ENCODE assay signal across 27 cellular contexts in the genomic region with DNA sequence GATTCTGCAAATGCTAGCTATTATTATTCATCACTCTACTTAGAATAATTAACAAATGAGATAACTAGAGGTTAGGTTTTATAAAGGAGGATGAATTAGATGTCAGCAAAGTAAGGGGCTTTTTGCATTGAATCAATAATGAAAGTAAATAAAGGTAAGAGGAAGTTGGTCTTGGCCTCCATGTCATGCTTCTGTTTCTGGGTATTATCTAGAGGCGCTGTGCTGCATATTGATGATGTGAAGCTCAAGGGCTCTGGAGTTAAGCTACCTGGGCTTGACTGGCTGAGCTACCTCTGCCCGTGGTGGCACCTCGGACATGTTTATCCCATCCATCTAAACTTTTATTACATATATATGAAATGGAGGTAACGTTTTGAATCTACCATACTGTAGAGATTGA.
DNase-seq lines count a peak whose midpoint lies in the region; ATAC-seq, FAIRE-seq and TF ChIP-seq lines count a peak whose summit lies in the region.
"Had no signal": no experiment of that assay in that cellular context is flagged by ENCODE, and none has a peak within 500 bp of the region (broad histone marks: within the 10 kb centered on the region; RNA-seq: fewer than 3 reads in every experiment).

No MANE protein-coding gene starts in this region.

- TF ChIP-seq CTCF in GM12878 (IDR thresholded peaks at IDR 0.05 in 2 of 3, conservative IDR thresholded peaks at IDR 0.05 in 1 of 3; ENCODE audit: control insufficient read depth in 2 of 3, extremely low read depth in 1 of 3, insufficient read depth in 1 of 3, low read depth in 3 of 3, low read length in 3 of 3): no peak

- no peak overlapping the region for H3K27ac ChIP-seq in GM12878 (ENCODE audit: control insufficient read depth, insufficient read depth)
- H3K27ac ChIP-seq: 22Rv1, C4-2B, KMS-11, SJSA1 had no signal

- WGBS in GM12878 (ENCODE audit: insufficient coverage, insufficient replicate concordance, low lambda C conversion rate, missing lambda C conversion rate): 13% methylated on average over 4 of the region's 4 CpGs

- ATAC-seq in GM18867 (IDR thresholded peaks at IDR 0.05; ENCODE audit: unreplicated experiment) (peak; percentile 66), HG03342 (IDR thresholded peaks at IDR 0.05; ENCODE audit: unreplicated experiment) (peak; percentile 58), GM12878 (peak; percentile 76), HG03457 (IDR thresholded peaks at IDR 0.05; ENCODE audit: unreplicated experiment) (no peak)
- ATAC-seq: Right ventricle myocardium inferior had no signal

- peak; percentile 68 for FAIRE-seq in GM12878 (lab: Jason Lieb, UNC)
- FAIRE-seq: D721Med, GM12892, H54, HTR-8/SVneo, RCC 7860 had no signal

- no peak for TF ChIP-seq RAD21 in GM12878 (IDR thresholded peaks at IDR 0.05; ENCODE audit: insufficient read depth, low read depth, low read length)

- H3K27me3 ChIP-seq in GM12878 (replicated peaks in 1 of 2; ENCODE audit: control insufficient read depth in 2 of 2, insufficient read depth in 2 of 2, low read length in 1 of 2): no peaks in the 10 kb centered on the region
- no peaks in the 10 kb centered on the region for H3K27me3 ChIP-seq in MG63
- H3K27me3 ChIP-seq in HAP-1 (ENCODE audit: low read depth): no peaks in the 10 kb centered on the region
- H3K27me3 ChIP-seq: SJSA1 had no signal

- no peak overlapping the region for H3K4me2 ChIP-seq in GM12878 (ENCODE audit: control insufficient read depth, insufficient read depth)
- H3K4me2 ChIP-seq: KMS-11 had no signal

- no peaks in the 10 kb centered on the region for H3K79me2 ChIP-seq in GM12878 (ENCODE audit: control insufficient read depth, insufficient read depth, low read length)

- H3K9me3 ChIP-seq in GM12878 (replicated peaks; ENCODE audit: control insufficient read depth, insufficient read depth, low read length) (no peaks in the 10 kb centered on the region), MG63 (peaks cover 2% of the 10 kb centered on the region; the same call in 1 of the 2 replicates), HAP-1 (no peaks in the 10 kb centered on the region)
- H3K9me3 ChIP-seq: SJSA1 had no signal

- H3K9ac ChIP-seq in GM12878 (ENCODE audit: control insufficient read depth, insufficient read depth, low read length): no peak overlapping the region
- H3K9ac ChIP-seq: KMS-11 had no signal

- CTCF ChIA-PET in GM12878 (lab: Yijun Ruan, JAX): interaction anchor here (1.2 to 1.4 kb wide), 2 partner anchors 24 to 26 kb away, joined by 3 to 4 read pairs; no protein-coding TSS in a partner anchor

- in situ Hi-C loops in GM12878 (cut with MboI): no loop called here
- in situ Hi-C loops in HAP-1 (cut with MboI; ENCODE audit: low sequenced_read_pairs): no loop called here

- SMC1A ChIA-PET in GM12878 (lab: Charles Lee; ENCODE audit: uncharacterized antibody, unreplicated experiment): interaction anchor here (1.3 kb wide), 1 partner anchor 10 kb away, joined by 3 read pairs; no protein-coding TSS in a partner anchor

- no peaks in the 10 kb centered on the region for H3K4me1 ChIP-seq in GM12878 (ENCODE audit: control insufficient read depth, insufficient read depth, low read length)
- H3K4me1 ChIP-seq in HAP-1: peaks cover 3% of the 10 kb centered on the region

- H3K4me3 ChIP-seq in GM12878: no peak overlapping the region
- no peak overlapping the region for H3K4me3 ChIP-seq in MG63
- no peak overlapping the region for H3K4me3 ChIP-seq in HAP-1
- H3K4me3 ChIP-seq: SJSA1 had no signal

- H2AFZ ChIP-seq in GM12878 (ENCODE audit: control insufficient read depth, low read depth, low read length): no peak overlapping the region

- intact Hi-C loops in GM12878 (cut with micrococcal nuclease; ENCODE audit: unreplicated experiment): no loop called here

- H4K20me1 ChIP-seq in GM12878 (ENCODE audit: control insufficient read depth, insufficient read depth): no peaks in the 10 kb centered on the region

- no peak for TF ChIP-seq EP300 in GM12878 (IDR thresholded peaks at IDR 0.05; ENCODE audit: borderline replicate concordance in 1 of 2, control insufficient read depth in 1 of 2, low read depth in 2 of 2, low read length in 2 of 2)

- RAD21 ChIA-PET in GM12878 (lab: Charles Lee; ENCODE audit: unreplicated experiment): interaction anchor here (0.9 kb wide), 1 partner anchor 10 kb away, joined by 3 read pairs; no protein-coding TSS in a partner anchor

- peak; percentile 48 for DNase-seq in DMS53 (lab: John Stamatoyannopoulos, UW)
- DNase-seq in DMS53 treated with DMSO at 0.1 percent for 48 hours (lab: John Stamatoyannopoulos, UW; ENCODE audit: unreplicated experiment): no peak
- no peak for DNase-seq in GM12878 (ENCODE audit: low read depth, low spot score)
- DNase-seq in MG63: no peak
- no peak for DNase-seq in HAP-1 (ENCODE audit: low spot score in 2 of 2)
- DNase-seq: AML-193, DMS79, MV-4-11, NCI-H1105 treated with DMSO at 0.1 percent for 48 hours, NCI-H2029 treated with DMSO at 0.1 percent for 48 hours, NCI-H345, NCI-H524, NCI-H774, T1000 had no signal

- POLR2A ChIA-PET in GM12878 (lab: Charles Lee): no interaction called here

- H3K36me3 ChIP-seq in GM12878 (ENCODE audit: control insufficient read depth in 2 of 2, insufficient read depth in 2 of 2, low read length in 1 of 2) (no peaks in the 10 kb centered on the region), MG63 (no peaks in the 10 kb centered on the region), HAP-1 (replicated peaks) (no peaks in the 10 kb centered on the region)
- H3K36me3 ChIP-seq: SJSA1 had no signal

- BruUV-seq in GM12878 (replicated peaks; lab: Mats Ljungman, UMichigan): no TSS peak

- no peak for TF ChIP-seq POLR2A in GM12878 (IDR thresholded peaks at IDR 0.05; ENCODE audit: low read depth, low read length)

TF ChIP-seq in GM12878, 131 proteins besides CTCF, POLR2A, EP300 and RAD21:
- TF ChIP-seq ZZZ3 (IDR thresholded peaks at IDR 0.05; ENCODE audit: control insufficient read depth, insufficient read length, low read depth) (no peak), HDGF (IDR thresholded peaks at IDR 0.05) (no peak), TCF7 (IDR thresholded peaks at IDR 0.05; ENCODE audit: borderline replicate concordance) (no peak), BACH1 (IDR thresholded peaks at IDR 0.05; ENCODE audit: borderline replicate concordance) (no peak), KAT2A (conservative IDR thresholded peaks at IDR 0.05; ENCODE audit: control insufficient read depth, low read depth, low read length) (no peak), CREM (IDR thresholded peaks at IDR 0.05; ENCODE audit: low read depth) (no peak), CHD2 (IDR thresholded peaks at IDR 0.05; ENCODE audit: borderline replicate concordance, low read depth, low read length) (no peak), ZNF622 (IDR thresholded peaks at IDR 0.05) (no peak)
- TF ChIP-seq, protein P1, sequence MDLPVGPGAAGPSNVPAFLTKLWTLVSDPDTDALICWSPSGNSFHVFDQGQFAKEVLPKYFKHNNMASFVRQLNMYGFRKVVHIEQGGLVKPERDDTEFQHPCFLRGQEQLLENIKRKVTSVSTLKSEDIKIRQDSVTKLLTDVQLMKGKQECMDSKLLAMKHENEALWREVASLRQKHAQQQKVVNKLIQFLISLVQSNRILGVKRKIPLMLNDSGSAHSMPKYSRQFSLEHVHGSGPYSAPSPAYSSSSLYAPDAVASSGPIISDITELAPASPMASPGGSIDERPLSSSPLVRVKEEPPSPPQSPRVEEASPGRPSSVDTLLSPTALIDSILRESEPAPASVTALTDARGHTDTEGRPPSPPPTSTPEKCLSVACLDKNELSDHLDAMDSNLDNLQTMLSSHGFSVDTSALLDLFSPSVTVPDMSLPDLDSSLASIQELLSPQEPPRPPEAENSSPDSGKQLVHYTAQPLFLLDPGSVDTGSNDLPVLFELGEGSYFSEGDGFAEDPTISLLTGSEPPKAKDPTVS (IDR thresholded peaks at IDR 0.05; ENCODE audit: low read depth, low read length): no peak
